21 cellular contexts compared by ENCODE assay signal in the genomic region with DNA sequence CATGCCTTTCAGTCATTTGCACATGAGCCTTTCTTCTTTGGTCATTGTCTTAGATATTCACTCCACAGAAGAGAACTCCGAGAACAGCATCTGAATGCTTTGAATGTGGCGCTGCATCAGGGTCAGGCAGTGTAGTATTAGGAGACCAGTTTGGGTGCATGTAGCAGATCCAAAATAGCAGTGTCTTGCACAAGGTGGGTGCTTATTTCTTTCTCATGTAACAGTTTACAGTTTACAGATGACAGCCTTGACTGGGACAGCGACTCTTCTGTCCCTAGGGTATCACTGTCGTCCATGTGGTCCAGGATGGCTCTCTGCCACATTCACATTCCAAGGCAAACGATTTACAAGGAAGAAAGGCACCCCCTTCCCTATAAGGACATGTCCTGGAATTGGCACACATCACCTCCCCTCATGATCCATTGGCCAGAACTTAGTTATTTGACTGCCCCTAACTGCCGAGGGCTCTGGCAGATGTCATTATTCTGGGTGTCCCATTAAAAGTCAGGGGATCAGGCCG.
DNase-seq lines count a peak whose midpoint lies in the region; ATAC-seq and TF ChIP-seq lines count a peak whose summit lies in the region.
"Had no signal": no experiment of that assay in that cellular context is flagged by ENCODE, and none has a peak within 500 bp of the region (broad histone marks: within the 10 kb centered on the region; RNA-seq: fewer than 3 reads in every experiment).

No MANE protein-coding gene starts in this region.

- no peak overlapping the region for H3K4me3 ChIP-seq in vagina
- H3K4me3 ChIP-seq: A549 had no signal

- H3K36me3 ChIP-seq in vagina: peaks cover 0 to 41% of the 10 kb centered on the region in 2 donors

- H3K4me3 Mint-ChIP-seq in CD14-positive monocyte: no peak overlapping the region
- no peak overlapping the region for H3K4me3 Mint-ChIP-seq in T-helper 17 cell
- H3K4me3 Mint-ChIP-seq in nephron progenitor cell: no peak overlapping the region
- H3K4me3 Mint-ChIP-seq: CD8-positive, alpha-beta T cell had no signal

- H3K4me1 Mint-ChIP-seq in CD14-positive monocyte (peaks cover 51% of the 10 kb centered on the region), T-helper 17 cell (peaks cover 21% of the 10 kb centered on the region), nephron progenitor cell (peaks cover 48% of the 10 kb centered on the region)

- H3K36me3 Mint-ChIP-seq in CD14-positive monocyte (peaks cover 63 to 78% of the 10 kb centered on the region in 2 donors), T-helper 17 cell (ENCODE audit: low read depth) (peaks cover 5% of the 10 kb centered on the region), nephron progenitor cell (ENCODE audit: low read depth) (peaks cover 11% of the 10 kb centered on the region)

- H3K9me3 ChIP-seq in T-helper 17 cell (ENCODE audit: control insufficient read depth, low read length, poor library complexity, severe bottlenecking) (no peaks in the 10 kb centered on the region), vagina (no peaks in the 10 kb centered on the region)
- H3K9me3 ChIP-seq: A549, BE2C, SK-N-SH had no signal

- H3K9me3 Mint-ChIP-seq in CD14-positive monocyte (no peaks in the 10 kb centered on the region), nephron progenitor cell (no peaks in the 10 kb centered on the region)
- H3K9me3 Mint-ChIP-seq: CD8-positive, alpha-beta T cell had no signal

- H3K27ac Mint-ChIP-seq in CD14-positive monocyte (peak overlapping the region; percentile 49 to 100 (median 65)), T-helper 17 cell (peak overlapping the region; percentile 88), nephron progenitor cell (peak overlapping the region; percentile 25)
- H3K27ac Mint-ChIP-seq: CD8-positive, alpha-beta T cell had no signal

- intact Hi-C loops in CD14-positive monocyte (cut with micrococcal nuclease) (no loop called here), vagina (cut with DNase I) (no loop called here)

- no peak for TF ChIP-seq POLR2A in vagina (IDR thresholded peaks at IDR 0.05)

- no peak for TF ChIP-seq CTCF in CD14-positive monocyte (IDR thresholded peaks at IDR 0.05)
- no peak for TF ChIP-seq CTCF in nephron progenitor cell (IDR thresholded peaks at IDR 0.05)
- no peak for TF ChIP-seq CTCF in vagina (IDR thresholded peaks at IDR 0.05)

- peak overlapping the region; percentile 29 for H3K27ac ChIP-seq in vagina
- H3K27ac ChIP-seq: A549, KMS-11, RWPE1 had no signal

- DNase-seq in CD14-positive monocyte (ENCODE audit: low spot score) (no peak), T-helper 17 cell (no peak), nephron progenitor cell (no peak), vagina (ENCODE audit: extremely low spot score in 2 of 2) (no peak), D341Med (ENCODE audit: low spot score) (no peak)
- DNase-seq: BE2C; CD8-positive, alpha-beta T cell; DMS153; NCI-H1092 treated with DMSO at 0.1 percent for 48 hours; NCI-H1436 treated with DMSO at 0.1 percent for 48 hours; NCI-H1930; NCI-H2227 treated with DMSO at 0.1 percent for 48 hours; NCI-H510A treated with DMSO at 0.1 percent for 48 hours; NCI-H748 treated with DMSO at 0.1 percent for 48 hours; SHP77 treated with DMSO at 0.1 percent for 48 hours; SK-N-SH had no signal

- H3K27me3 ChIP-seq in vagina: no peaks in the 10 kb centered on the region
- H3K27me3 ChIP-seq: BE2C had no signal

- ATAC-seq in T-helper 17 cell (no peak), GM21447 (IDR thresholded peaks at IDR 0.05; ENCODE audit: unreplicated experiment) (no peak), HG03045 (IDR thresholded peaks at IDR 0.05; ENCODE audit: unreplicated experiment) (no peak)
- ATAC-seq: A549; CD8-positive, alpha-beta T cell had no signal

- H3K4me1 ChIP-seq in vagina: peaks cover 43% of the 10 kb centered on the region

- H3K27me3 Mint-ChIP-seq in CD14-positive monocyte (ENCODE audit: low read depth in 3 of 3): peaks cover 0 to 2% (median 0%) of the 10 kb centered on the region in 3 donors
- no peaks in the 10 kb centered on the region for H3K27me3 Mint-ChIP-seq in T-helper 17 cell
- H3K27me3 Mint-ChIP-seq in nephron progenitor cell (ENCODE audit: low read depth, poor library complexity): no peaks in the 10 kb centered on the region

Comparison
In these comparisons a context has a peak if more than half of its experiments do, and no peak if none do; other contexts are left out.
1. H3K27ac Mint-ChIP-seq: peak in every context shown above with its lines; median percentile 88 in T-helper 17 cell; 65 in CD14-positive monocyte; 25 in nephron progenitor cell.